1 cellular context compared by ENCODE assay signal in genomic region chr2:18991177-18992168, GRCh38.
TF ChIP-seq lines count a peak whose summit lies in the region.

No MANE protein-coding gene starts in this region.

TF ChIP-seq in A549, 52 proteins besides CTCF, POLR2A, EP300 and RAD21 (continued from another document):
- TF ChIP-seq ATOH8 (CRISPR knock-in tag; IDR thresholded peaks at IDR 0.05; ENCODE audit: low read depth) (no peak), ZSCAN20 (CRISPR knock-in tag; IDR thresholded peaks at IDR 0.05) (no peak), MAX (IDR thresholded peaks at IDR 0.05) (peak; percentile 59; the same call in 1 of the 2 replicates), BCL3 (IDR thresholded peaks at IDR 0.05) (peak; percentile 98; the same call in 2 of the 3 replicates), HOXB5 (CRISPR knock-in tag; IDR thresholded peaks at IDR 0.05) (no peak; the same call in 1 of the 2 replicates), CBX8 (IDR thresholded peaks at IDR 0.05) (no peak), EHF (CRISPR knock-in tag; IDR thresholded peaks at IDR 0.05) (no peak), RARB (CRISPR knock-in tag; IDR thresholded peaks at IDR 0.05) (no peak), ZNF302 (CRISPR knock-in tag; IDR thresholded peaks at IDR 0.05) (no peak), PHF8 (IDR thresholded peaks at IDR 0.05; ENCODE audit: borderline replicate concordance, low read depth) (no peak), FOSL2 (IDR thresholded peaks at IDR 0.05) (peak; percentile 92), FOSL2 (CRISPR knock-in tag; IDR thresholded peaks at IDR 0.05) (peak; percentile 86), HOXA7 (CRISPR knock-in tag; IDR thresholded peaks at IDR 0.05) (no peak), ESRRA (IDR thresholded peaks at IDR 0.05; ENCODE audit: borderline replicate concordance, low read length) (no peak), USF2 (IDR thresholded peaks at IDR 0.05) (no peak), NFE2L2 (conservative IDR thresholded peaks at IDR 0.05; ENCODE audit: low read length) (no peak), ELK1 (IDR thresholded peaks at IDR 0.05; ENCODE audit: low read depth, low read length) (no peak), TP53 (CRISPR knock-in tag; IDR thresholded peaks at IDR 0.05) (no peak), JUNB (IDR thresholded peaks at IDR 0.05) (peak; percentile 97), KDM5A (IDR thresholded peaks at IDR 0.05) (no peak), MAFK (IDR thresholded peaks at IDR 0.05; ENCODE audit: partially characterized antibody) (no peak), JUN (IDR thresholded peaks at IDR 0.05) (peak; percentile 99), SREBF2 (IDR thresholded peaks at IDR 0.05) (no peak), SMC3 (IDR thresholded peaks at IDR 0.05) (peak; percentile 51)
